23 cellular contexts compared by ENCODE assay signal in the genomic region with DNA sequence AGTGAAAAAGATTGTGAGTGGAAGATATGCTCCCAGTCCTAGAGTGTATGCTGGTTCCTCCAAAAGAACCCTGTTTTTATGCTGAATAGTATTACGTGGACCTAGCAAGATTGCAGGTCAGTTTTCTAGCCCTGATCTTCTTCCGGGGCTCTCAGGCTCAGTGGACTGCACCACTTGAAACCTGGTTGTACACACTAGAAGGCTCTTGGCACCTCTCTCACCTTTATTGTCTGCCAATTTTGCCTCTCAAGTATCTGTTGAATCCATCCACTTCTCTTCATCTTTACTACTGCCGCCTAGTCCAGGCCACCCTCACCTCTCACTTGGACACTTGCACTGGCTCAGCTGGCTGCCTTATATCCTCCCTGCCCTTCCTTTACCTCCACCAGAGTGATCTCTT. TPM values are rescaled to one million over a fixed set of nuclear protein-coding genes. Genes with fewer than 3 reads are reported as not detected.
A peak's percentile ranks its signal among the peaks of the same experiment; 100 is the strongest.
DNase-seq lines count a peak whose midpoint lies in the region; ATAC-seq and TF ChIP-seq lines count a peak whose summit lies in the region.
"Had no signal": no experiment of that assay in that cellular context is flagged by ENCODE, and none has a peak within 500 bp of the region (broad histone marks: within the 10 kb centered on the region; RNA-seq: fewer than 3 reads in every experiment).

No MANE protein-coding gene starts in this region.

- H3K27ac ChIP-seq in CD8-positive, alpha-beta memory T cell (ENCODE audit: low read depth, low read length), result no peak overlapping the region
- no peak overlapping the region for H3K27ac ChIP-seq in left lung
- H3K27ac ChIP-seq: breast epithelium, coronary artery, pancreas, right lobe of liver had no signal

- ATAC-seq in left lung (peak; percentile 89), GM21717 (IDR thresholded peaks at IDR 0.05; ENCODE audit: unreplicated experiment) (no peak)
- ATAC-seq: pancreas, PC-3, right lobe of liver had no signal

- no peaks in the 10 kb centered on the region for H3K9me3 ChIP-seq in CD8-positive, alpha-beta memory T cell (ENCODE audit: low read length)
- H3K9me3 ChIP-seq in left lung, result no peaks in the 10 kb centered on the region
- H3K9me3 ChIP-seq: breast epithelium, pancreas, right lobe of liver had no signal

- H3K4me3 ChIP-seq in CD8-positive, alpha-beta memory T cell (ENCODE audit: low read length), result no peak overlapping the region
- no peak overlapping the region for H3K4me3 ChIP-seq in left lung
- H3K4me3 ChIP-seq: breast epithelium, coronary artery, pancreas, right lobe of liver had no signal

- no peak for TF ChIP-seq CTCF in left lung (IDR thresholded peaks at IDR 0.05)

- peaks cover 11% of the 10 kb centered on the region for H3K36me3 Mint-ChIP-seq in activated CD4-positive, alpha-beta memory T cell treated with anti-CD3 and anti-CD28 coated beads for 36 hours
- H3K36me3 Mint-ChIP-seq in activated CD4-positive, alpha-beta memory T cell treated with anti-CD3 and anti-CD28 coated beads, Interleukin-2, amount 10 ng/mL, durations not matched to agents 7 days and 5 days (ENCODE audit: low read depth), result peaks cover 52% of the 10 kb centered on the region
- peaks cover 0 to 51% (median 9%) of the 10 kb centered on the region in 3 donors for H3K36me3 Mint-ChIP-seq in CD8-positive, alpha-beta memory T cell

- POLR2A ChIA-PET in activated CD4-positive, alpha-beta memory T cell treated with anti-CD3 and anti-CD28 coated beads for 36 hours (lab: Charles Lee), result no interaction called here
- POLR2A ChIA-PET in activated CD4-positive, alpha-beta memory T cell treated with anti-CD3 and anti-CD28 coated beads, Interleukin-2, amount 10 ng/mL, durations not matched to agents 7 days and 5 days (lab: Charles Lee), result no interaction called here
- POLR2A ChIA-PET in CD8-positive, alpha-beta memory T cell (lab: Charles Lee), result no interaction called here

- CTCF ChIA-PET in activated CD4-positive, alpha-beta memory T cell treated with anti-CD3 and anti-CD28 coated beads for 36 hours (lab: Charles Lee), result no interaction called here
- CTCF ChIA-PET in activated CD4-positive, alpha-beta memory T cell treated with anti-CD3 and anti-CD28 coated beads, Interleukin-2, amount 10 ng/mL, durations not matched to agents 7 days and 5 days (lab: Charles Lee), result no interaction called here
- CTCF ChIA-PET in CD8-positive, alpha-beta memory T cell (lab: Charles Lee), result no interaction called here

- no peaks in the 10 kb centered on the region for H3K36me3 ChIP-seq in CD8-positive, alpha-beta memory T cell (ENCODE audit: insufficient read depth, low read length)
- H3K36me3 ChIP-seq in left lung, result no peaks in the 10 kb centered on the region
- H3K36me3 ChIP-seq: breast epithelium, pancreas, right lobe of liver had no signal

- H3K27me3 ChIP-seq in CD8-positive, alpha-beta memory T cell (ENCODE audit: insufficient read depth, low read length, poor library complexity, severe bottlenecking), result no peaks in the 10 kb centered on the region
- H3K27me3 ChIP-seq in left lung, result no peaks in the 10 kb centered on the region
- H3K27me3 ChIP-seq: breast epithelium, pancreas, right lobe of liver had no signal

- intact Hi-C loops in activated CD4-positive, alpha-beta memory T cell treated with anti-CD3 and anti-CD28 coated beads for 36 hours (cut with micrococcal nuclease), result no loop called here
- intact Hi-C loops in left lung (cut with DNase I), result no loop called here

- H3K27me3 Mint-ChIP-seq in activated CD4-positive, alpha-beta memory T cell treated with anti-CD3 and anti-CD28 coated beads for 36 hours, result no peaks in the 10 kb centered on the region
- H3K27me3 Mint-ChIP-seq in activated CD4-positive, alpha-beta memory T cell treated with anti-CD3 and anti-CD28 coated beads, Interleukin-2, amount 10 ng/mL, durations not matched to agents 7 days and 5 days, result no peaks in the 10 kb centered on the region
- no peaks in the 10 kb centered on the region for H3K27me3 Mint-ChIP-seq in CD8-positive, alpha-beta memory T cell
- H3K27me3 Mint-ChIP-seq: B cell, naive B cell, type B pancreatic cell had no signal

- H3K27ac Mint-ChIP-seq in activated CD4-positive, alpha-beta memory T cell treated with anti-CD3 and anti-CD28 coated beads for 36 hours, result peak overlapping the region; percentile 16
- no peak overlapping the region for H3K27ac Mint-ChIP-seq in activated CD4-positive, alpha-beta memory T cell treated with anti-CD3 and anti-CD28 coated beads, Interleukin-2, amount 10 ng/mL, durations not matched to agents 7 days and 5 days
- peak overlapping the region; percentile 14 to 85 (median 58) for H3K27ac Mint-ChIP-seq in CD8-positive, alpha-beta memory T cell
- H3K27ac Mint-ChIP-seq: B cell, type B pancreatic cell had no signal

- peaks cover 80% of the 10 kb centered on the region for H3K4me1 Mint-ChIP-seq in activated CD4-positive, alpha-beta memory T cell treated with anti-CD3 and anti-CD28 coated beads for 36 hours (ENCODE audit: low read depth)
- H3K4me1 Mint-ChIP-seq in activated CD4-positive, alpha-beta memory T cell treated with anti-CD3 and anti-CD28 coated beads, Interleukin-2, amount 10 ng/mL, durations not matched to agents 7 days and 5 days, result peaks cover 58% of the 10 kb centered on the region
- peaks cover 77 to 93% (median 91%) of the 10 kb centered on the region in 3 donors for H3K4me1 Mint-ChIP-seq in CD8-positive, alpha-beta memory T cell

- H3K4me3 Mint-ChIP-seq in activated CD4-positive, alpha-beta memory T cell treated with anti-CD3 and anti-CD28 coated beads for 36 hours, result no peak overlapping the region
- no peak overlapping the region for H3K4me3 Mint-ChIP-seq in activated CD4-positive, alpha-beta memory T cell treated with anti-CD3 and anti-CD28 coated beads, Interleukin-2, amount 10 ng/mL, durations not matched to agents 7 days and 5 days
- H3K4me3 Mint-ChIP-seq in CD8-positive, alpha-beta memory T cell, result peak overlapping the region in 3 of 7 donors; percentile 4 to 57 (median 29)
- H3K4me3 Mint-ChIP-seq: B cell, type B pancreatic cell had no signal

- no peak for DNase-seq in activated CD4-positive, alpha-beta memory T cell treated with anti-CD3 and anti-CD28 coated beads for 36 hours
- DNase-seq in activated CD4-positive, alpha-beta memory T cell treated with anti-CD3 and anti-CD28 coated beads, Interleukin-2, amount 10 ng/mL, durations not matched to agents 7 days and 5 days, result no peak
- no peak for DNase-seq in CD8-positive, alpha-beta memory T cell
- peak; percentile 63 for DNase-seq in NCI-H510A treated with DMSO at 0.1 percent for 48 hours (lab: John Stamatoyannopoulos, UW)
- DNase-seq in left lung, result no peak
- no peak for DNase-seq in superior temporal gyrus (ENCODE audit: extremely low spot score)
- no peak for DNase-seq in globus pallidus (ENCODE audit: low spot score)
- DNase-seq: activated CD4-positive, alpha-beta T cell treated with anti-CD3 and anti-CD28 coated beads for 48 hours; activated effector memory CD4-positive, alpha-beta T cell treated with anti-CD3 and anti-CD28 coated beads, Interleukin-2, amount 50 U/mL, for 16 hours; amniotic stem cell; GF-D8; kidney glomerular epithelial cell; naive B cell; NCI-H1436; NCI-H748 treated with DMSO at 0.1 percent for 48 hours; pancreas; PC-3; right lobe of liver had no signal

- peaks cover 60% of the 10 kb centered on the region for H3K4me1 ChIP-seq in CD8-positive, alpha-beta memory T cell (ENCODE audit: insufficient read depth, low read length)
- peaks cover 7 to 28% of the 10 kb centered on the region in 2 donors for H3K4me1 ChIP-seq in left lung
- H3K4me1 ChIP-seq: breast epithelium, pancreas had no signal

- no peaks in the 10 kb centered on the region for H3K9me3 Mint-ChIP-seq in activated CD4-positive, alpha-beta memory T cell treated with anti-CD3 and anti-CD28 coated beads for 36 hours
- H3K9me3 Mint-ChIP-seq in activated CD4-positive, alpha-beta memory T cell treated with anti-CD3 and anti-CD28 coated beads, Interleukin-2, amount 10 ng/mL, durations not matched to agents 7 days and 5 days, result no peaks in the 10 kb centered on the region
- H3K9me3 Mint-ChIP-seq in CD8-positive, alpha-beta memory T cell, result no peaks in the 10 kb centered on the region
- H3K9me3 Mint-ChIP-seq: naive B cell had no signal

RNA-seq across cellular contexts. Expression of gene TTC39C, which starts 16.8 kb away (rescaled TPM):
- total RNA-seq in activated CD4-positive, alpha-beta memory T cell treated with anti-CD3 and anti-CD28 coated beads for 36 hours, result 10 to 100 TPM; 48.9 to 49.0 TPM
- 10 to 100 TPM; 94.0 to 94.4 TPM for total RNA-seq in activated CD4-positive, alpha-beta memory T cell treated with anti-CD3 and anti-CD28 coated beads, Interleukin-2, amount 10 ng/mL, durations not matched to agents 7 days and 5 days
- 10 to 100 TPM; 57.4 to 59.5 TPM for total RNA-seq in CD8-positive, alpha-beta memory T cell
- 80.2 TPM for polyA plus RNA-seq in CD8-positive, alpha-beta memory T cell
- total RNA-seq in left lung, result 10 to 100 TPM; 12.2 to 19.3 TPM
